Comparison of ENCODE assay signal across 35 cellular contexts in genomic region chr1:159594581-159594980, GRCh38. TPM values are rescaled to one million over a fixed set of nuclear protein-coding genes. Genes with fewer than 3 reads are reported as not detected.
DNase-seq lines count a peak whose midpoint lies in the region; ATAC-seq and TF ChIP-seq lines count a peak whose summit lies in the region.
"Had no signal": no experiment of that assay in that cellular context is flagged by ENCODE, and none has a peak within 500 bp of the region (broad histone marks: within the 10 kb centered on the region; RNA-seq: fewer than 3 reads in every experiment).

No MANE protein-coding gene starts in this region.

- peak overlapping the region; percentile 85 for H2BK5ac ChIP-seq in mesenchymal stem cell (ENCODE audit: low read depth, low read length, poor library complexity, severe bottlenecking)

- H3K79me1 ChIP-seq in mesenchymal stem cell (replicated peaks; ENCODE audit: low read length, poor library complexity, severe bottlenecking): no peaks in the 10 kb centered on the region

- peaks cover 20% of the 10 kb centered on the region for H3K9me3 Mint-ChIP-seq in chondrocyte (ENCODE audit: low read depth)
- H3K9me3 Mint-ChIP-seq: natural killer cell; T-helper 1 cell treated with Interleukin-12 subunit alpha and Interleukin-12 subunit beta and Interleukin-4 antibody, amounts not matched to agents 30 μg/mL and 1 μg/mL, for 36 hours had no signal

- H4K8ac ChIP-seq in mesenchymal stem cell (ENCODE audit: low read length): no peak overlapping the region

- intact Hi-C loops in left lung (cut with DNase I): no loop called here

- no peak overlapping the region for H3K18ac ChIP-seq in mesenchymal stem cell (ENCODE audit: low read depth in 1 of 2, low read length in 2 of 2)

- WGBS in mesenchymal stem cell: 17% methylated on average over 2 of the region's 2 CpGs

- H2BK12ac ChIP-seq in mesenchymal stem cell (ENCODE audit: low read length in 2 of 2): no peak overlapping the region

- H3K36me3 ChIP-seq in mesenchymal stem cell (ENCODE audit: control insufficient read depth in 1 of 2, insufficient read depth in 2 of 2, low read depth in 1 of 2, low read length in 2 of 2): no peaks in the 10 kb centered on the region
- no peaks in the 10 kb centered on the region for H3K36me3 ChIP-seq in left lung
- H3K36me3 ChIP-seq: adrenal gland, heart right ventricle, pancreas, SJCRH30, thoracic aorta, uterus had no signal

- H3K27ac ChIP-seq in mesenchymal stem cell (ENCODE audit: low read length, poor library complexity, severe bottlenecking) (peak overlapping the region; percentile 75), left lung (no peak overlapping the region)
- H3K27ac ChIP-seq: adrenal gland, epithelial cell of prostate, heart right ventricle, pancreas, SJCRH30, thoracic aorta, uterus had no signal

- DNase-seq in AG20443 (ENCODE audit: low spot score) (peak; percentile 14), NCI-H226 (peak; percentile 21), chondrocyte (ENCODE audit: low spot score) (no peak), mesenchymal stem cell (no peak), left lung (no peak)
- no peak for DNase-seq in activated CD4-positive, alpha-beta T cell treated with anti-CD3 and anti-CD28 coated beads for 4 hours
- DNase-seq: activated CD4-positive, alpha-beta T cell treated with anti-CD3 and anti-CD28 coated beads for 1 hour; activated CD8-positive, alpha-beta T cell treated with anti-CD3 and anti-CD28 coated beads, Interleukin-2, amount 10 ng/mL, durations not matched to agents 7 days and 5 days; activated naive CD4-positive, alpha-beta T cell; adrenal gland; CD4-positive, CD25-positive, alpha-beta regulatory T cell; central memory CD4-positive, alpha-beta T cell; DMS 273 treated with DMSO at 0.1 percent for 48 hours; foreskin fibroblast; heart right ventricle; KBM-7; midbrain; natural killer cell; NCI-H146; NCI-H2171 treated with DMSO at 0.1 percent for 48 hours; NCI-H524 treated with DMSO at 0.1 percent for 48 hours; pancreas; right cardiac atrium; SJCRH30; stimulated activated CD4-positive, alpha-beta T cell treated with anti-CD3 and anti-CD28 coated beads, Interleukin-4, amount 100 ng/mL, for 4 hours; stimulated activated naive CD8-positive, alpha-beta T cell treated with anti-CD3 and anti-CD28 coated beads, Interleukin-15, Interleukin-2, amounts not matched to agents 100 U/mL and 50 U/mL, for 24 hours; uterus had no signal

- no peak overlapping the region for H3K4me3 Mint-ChIP-seq in chondrocyte (ENCODE audit: unreplicated experiment)
- H3K4me3 Mint-ChIP-seq: activated CD8-positive, alpha-beta T cell treated with anti-CD3 and anti-CD28 coated beads, Interleukin-2, amount 10 ng/mL, durations not matched to agents 7 days and 5 days; CD4-positive, CD25-positive, alpha-beta regulatory T cell; natural killer cell; T-helper 1 cell treated with Interleukin-12 subunit alpha and Interleukin-12 subunit beta and Interleukin-4 antibody, amounts not matched to agents 30 μg/mL and 1 μg/mL, for 36 hours had no signal

- H2AK5ac ChIP-seq in mesenchymal stem cell (ENCODE audit: low read length, severe bottlenecking): no peak overlapping the region

- no peak overlapping the region for H3K23ac ChIP-seq in mesenchymal stem cell (ENCODE audit: low read length in 2 of 2)

- H3K36me3 Mint-ChIP-seq in chondrocyte (ENCODE audit: low read depth): peaks cover 3% of the 10 kb centered on the region
- H3K36me3 Mint-ChIP-seq: CD4-positive, CD25-positive, alpha-beta regulatory T cell; natural killer cell had no signal

- H2BK120ac ChIP-seq in mesenchymal stem cell (ENCODE audit: low read depth, low read length): no peak overlapping the region

- no peak overlapping the region for H4K91ac ChIP-seq in mesenchymal stem cell (ENCODE audit: low read length)

- H3K27me3 Mint-ChIP-seq in chondrocyte (ENCODE audit: low read depth): no peaks in the 10 kb centered on the region

- H2AFZ ChIP-seq in mesenchymal stem cell (ENCODE audit: low read depth, low read length): no peak overlapping the region

- H3K9me3 ChIP-seq in mesenchymal stem cell (ENCODE audit: control insufficient read depth, low read length) (peaks cover 5% of the 10 kb centered on the region), left lung (peaks cover 0 to 5% of the 10 kb centered on the region in 2 donors)
- H3K9me3 ChIP-seq: adrenal gland, heart right ventricle, pancreas, thoracic aorta, uterus had no signal

- no peak overlapping the region for H3K9ac ChIP-seq in mesenchymal stem cell (ENCODE audit: low read length)

- no peak overlapping the region for H3K4me2 ChIP-seq in mesenchymal stem cell (ENCODE audit: low read length, poor library complexity, severe bottlenecking)

- H2BK15ac ChIP-seq in mesenchymal stem cell (ENCODE audit: low read depth, poor library complexity, severe bottlenecking): no peak overlapping the region

- H3K4me3 ChIP-seq in mesenchymal stem cell (ENCODE audit: insufficient read depth in 1 of 2, low read depth in 1 of 2, low read length in 2 of 2) (no peak overlapping the region), left lung (no peak overlapping the region)
- H3K4me3 ChIP-seq: adrenal gland, heart right ventricle, pancreas, SJCRH30, thoracic aorta, uterus had no signal

- H3K4me1 ChIP-seq in mesenchymal stem cell (ENCODE audit: control insufficient read depth, insufficient read depth, low read depth, low read length): peaks cover 11% of the 10 kb centered on the region
- no peaks in the 10 kb centered on the region for H3K4me1 ChIP-seq in left lung
- H3K4me1 ChIP-seq: adrenal gland, pancreas, uterus had no signal

- peaks cover 44% of the 10 kb centered on the region for H3K4me1 Mint-ChIP-seq in chondrocyte (ENCODE audit: low read depth)
- H3K4me1 Mint-ChIP-seq: CD4-positive, CD25-positive, alpha-beta regulatory T cell; natural killer cell had no signal

- ATAC-seq in HG02571 (IDR thresholded peaks at IDR 0.05; ENCODE audit: unreplicated experiment) (no peak), left lung (no peak), GM19455 (IDR thresholded peaks at IDR 0.05; ENCODE audit: unreplicated experiment) (no peak)
- ATAC-seq: activated CD8-positive, alpha-beta T cell treated with anti-CD3 and anti-CD28 coated beads, Interleukin-2, amount 10 ng/mL, durations not matched to agents 7 days and 5 days; natural killer cell; Panc1; pancreas; right cardiac atrium; stimulated activated naive CD8-positive, alpha-beta T cell treated with anti-CD3 and anti-CD28 coated beads, Interleukin-15, Interleukin-2, amounts not matched to agents 100 U/mL and 50 U/mL, for 24 hours had no signal

- TF ChIP-seq CTCF in chondrocyte (IDR thresholded peaks at IDR 0.05): no peak
- TF ChIP-seq CTCF in left lung (IDR thresholded peaks at IDR 0.05): no peak

- no peak overlapping the region for H3K4ac ChIP-seq in mesenchymal stem cell (ENCODE audit: low read depth in 1 of 2, low read length in 2 of 2)

- H3K27ac Mint-ChIP-seq in chondrocyte (ENCODE audit: unreplicated experiment): peak overlapping the region; percentile 90
- H3K27ac Mint-ChIP-seq: activated CD8-positive, alpha-beta T cell treated with anti-CD3 and anti-CD28 coated beads, Interleukin-2, amount 10 ng/mL, durations not matched to agents 7 days and 5 days; CD4-positive, CD25-positive, alpha-beta regulatory T cell; natural killer cell; T-helper 1 cell treated with Interleukin-12 subunit alpha and Interleukin-12 subunit beta and Interleukin-4 antibody, amounts not matched to agents 30 μg/mL and 1 μg/mL, for 36 hours had no signal

- H3K14ac ChIP-seq in mesenchymal stem cell (ENCODE audit: low read length in 2 of 2): no peak overlapping the region

- H3K27me3 ChIP-seq in mesenchymal stem cell (ENCODE audit: control insufficient read depth in 1 of 2, insufficient read depth in 1 of 2, low read length in 2 of 2) (no peaks in the 10 kb centered on the region), left lung (no peaks in the 10 kb centered on the region)
- H3K27me3 ChIP-seq: adrenal gland, heart right ventricle, pancreas, SJCRH30, uterus had no signal

RNA-seq across cellular contexts. Expression of gene APCS, which starts 7.0 kb away (rescaled TPM):
- not detected in 3 replicates for total RNA-seq in chondrocyte
- polyA plus RNA-seq in mesenchymal stem cell (2013, experiment 1 of 2): not detected
- polyA plus RNA-seq in mesenchymal stem cell (2013, experiment 2 of 2): not detected
- not detected for total RNA-seq in left lung
- total RNA-seq: activated CD8-positive, alpha-beta T cell treated with anti-CD3 and anti-CD28 coated beads, Interleukin-2, amount 10 ng/mL, durations not matched to agents 7 days and 5 days; CD4-positive, CD25-positive, alpha-beta regulatory T cell; G401; heart right ventricle; HT-29; natural killer cell; SJCRH30; thoracic aorta; uterus had no signal
- polyA plus RNA-seq: CD4-positive, CD25-positive, alpha-beta regulatory T cell; heart right ventricle; right cardiac atrium had no signal

RNA-seq across cellular contexts. Expression of gene OR10J5, which starts 58.8 kb away (rescaled TPM):
- total RNA-seq in chondrocyte (not detected in 3 replicates), left lung (not detected)
- polyA plus RNA-seq in mesenchymal stem cell (2013, experiment 1 of 2): not detected
- polyA plus RNA-seq in mesenchymal stem cell (2013, experiment 2 of 2): not detected
- total RNA-seq: activated CD8-positive, alpha-beta T cell treated with anti-CD3 and anti-CD28 coated beads, Interleukin-2, amount 10 ng/mL, durations not matched to agents 7 days and 5 days; adrenal gland; CD4-positive, CD25-positive, alpha-beta regulatory T cell; G401; heart right ventricle; HT-29; natural killer cell; pancreas; right cardiac atrium; SJCRH30; thoracic aorta; uterus had no signal
- polyA plus RNA-seq: adrenal gland; CD4-positive, CD25-positive, alpha-beta regulatory T cell; heart right ventricle; pancreas; right cardiac atrium had no signal

Comparison
In these comparisons a context has a peak if more than half of its experiments do, and no peak if none do; other contexts are left out.
1. DNase-seq: peak in AG20443 (single experiment) and NCI-H226 (single experiment); none in chondrocyte (single experiment), mesenchymal stem cell (single experiment), left lung (0 of 2) and activated CD4-positive, alpha-beta T cell treated with anti-CD3 and anti-CD28 coated beads for 4 hours (0 of 2).